In the genomic region with DNA sequence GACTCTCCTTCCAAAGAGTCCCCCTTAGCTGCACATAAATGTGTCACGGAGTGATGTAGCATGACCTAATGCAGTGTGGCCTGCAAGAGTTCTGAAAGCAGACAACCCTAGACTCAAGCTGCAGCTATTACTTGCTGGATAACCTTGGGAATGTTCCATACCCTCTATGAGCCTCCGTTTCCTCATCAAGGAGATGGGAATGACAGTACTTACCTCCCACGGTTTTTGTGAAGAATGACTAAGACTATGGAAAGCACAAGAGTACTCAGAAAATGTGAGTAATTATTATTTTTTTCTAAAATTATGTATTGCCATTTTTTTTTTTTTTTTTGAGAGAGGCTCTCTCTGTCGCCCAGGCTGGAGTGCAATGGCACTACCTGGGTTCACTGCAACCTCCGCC, we compare ENCODE assay signal across 19 cellular contexts. TPM values are rescaled to one million over a fixed set of nuclear protein-coding genes. Genes with fewer than 3 reads are reported as not detected.
"Had no signal": no experiment of that assay in that cellular context is flagged by ENCODE, and none has a peak within 500 bp of the region (broad histone marks: within the 10 kb centered on the region; RNA-seq: fewer than 3 reads in every experiment).

No MANE protein-coding gene starts in this region.

- H3K27ac ChIP-seq: brain microvascular endothelial cell, lower lobe of right lung, right lobe of liver, suprapubic skin, VCaP had no signal

- DNase-seq: activated CD4-positive, alpha-beta memory T cell treated with anti-CD3 and anti-CD28 coated beads, Interleukin-2, amount 10 ng/mL, durations not matched to agents 7 days and 5 days; activated effector memory CD4-positive, alpha-beta T cell treated with anti-CD3 and anti-CD28 coated beads, Interleukin-2, amount 50 U/mL, for 16 hours; activated T-cell treated with anti-CD3 and anti-CD28 coated beads, Interleukin-2, amount 50 U/mL, for 48 hours; amygdala; brain microvascular endothelial cell; endodermal cell; hippocampal formation; kidney; lower lobe of right lung; nephron progenitor cell; occipital lobe; right lobe of liver; stimulated activated naive CD8-positive, alpha-beta T cell treated with anti-CD3 and anti-CD28 coated beads, Interleukin-15, Interleukin-2, amounts not matched to agents 100 U/mL and 50 U/mL, for 24 hours; T-helper 1 cell; T1000; trophoblast cell had no signal

- ATAC-seq: activated naive CD4-positive, alpha-beta T cell treated with anti-CD3 and anti-CD28 coated beads, Interleukin-2, amount 50 U/mL, for 72 hours; lower lobe of right lung; right lobe of liver; stimulated activated naive CD8-positive, alpha-beta T cell treated with anti-CD3 and anti-CD28 coated beads, Interleukin-15, Interleukin-2, amounts not matched to agents 100 U/mL and 50 U/mL, for 24 hours had no signal

- H3K36me3 ChIP-seq: brain microvascular endothelial cell, lower lobe of right lung, right lobe of liver, suprapubic skin had no signal

- H3K9me3 ChIP-seq: lower lobe of right lung, right lobe of liver, suprapubic skin had no signal

- H3K4me3 ChIP-seq: lower lobe of right lung, right lobe of liver, suprapubic skin had no signal

- H3K27me3 ChIP-seq: brain microvascular endothelial cell, right lobe of liver, suprapubic skin had no signal

RNA-seq across cellular contexts. Expression of a gene that starts 3.0 kb away (rescaled TPM):
- total RNA-seq: activated CD4-positive, alpha-beta memory T cell treated with anti-CD3 and anti-CD28 coated beads, Interleukin-2, amount 10 ng/mL, durations not matched to agents 7 days and 5 days had no signal
